ENCODE assay signal across 8 cellular contexts in genomic region chr7:20797174-20798080, GRCh38. TPM values are rescaled to one million over a fixed set of nuclear protein-coding genes. Genes with fewer than 3 reads are reported as not detected.
DNase-seq lines count a peak whose midpoint lies in the region; ATAC-seq and TF ChIP-seq lines count a peak whose summit lies in the region.

No MANE protein-coding gene starts in this region.

- no peak overlapping the region for H2AK5ac ChIP-seq in trophoblast cell (ENCODE audit: low read length)

- H3K27ac ChIP-seq in esophagus (ENCODE audit: low read depth in 2 of 2, low read length in 1 of 2), result no peak overlapping the region
- no peak overlapping the region for H3K27ac ChIP-seq in trophoblast cell (ENCODE audit: low read depth, low read length)

- H3K4me3 ChIP-seq in esophagus (ENCODE audit: low read depth in 1 of 2, low read length in 2 of 2), result peak overlapping the region; percentile 47 to 53
- H3K4me3 ChIP-seq in trophoblast cell (ENCODE audit: low read depth, low read length), result peak overlapping the region; percentile 65

- H3K9ac ChIP-seq in trophoblast cell (ENCODE audit: low read length), result no peak overlapping the region

- H3K9me3 ChIP-seq in esophagus (ENCODE audit: control insufficient read depth in 2 of 2, insufficient read depth in 1 of 2, low read depth in 1 of 2, low read length in 1 of 2), result peaks cover 0 to 9% of the 10 kb centered on the region in 2 donors
- peaks cover 4% of the 10 kb centered on the region for H3K9me3 ChIP-seq in trophoblast cell (ENCODE audit: insufficient read depth, low read depth, low read length)

- no peak overlapping the region for H4K12ac ChIP-seq in trophoblast cell (ENCODE audit: low read depth, low read length)

- 3% methylated on average over 57 to 58 of the region's 58 CpGs for WGBS in esophagus, 2 donors
- no CpG with 5 or more reads among the region's 58 CpGs for WGBS in trophoblast cell (ENCODE audit: extremely low coverage, insufficient coverage, insufficient read length)

- H2BK120ac ChIP-seq in trophoblast cell (ENCODE audit: insufficient read depth, low read length, poor library complexity), result no peak overlapping the region

- ATAC-seq in GM21576 (IDR thresholded peaks at IDR 0.05; ENCODE audit: unreplicated experiment), result peak; percentile 66

- no peak overlapping the region for H3K14ac ChIP-seq in trophoblast cell (ENCODE audit: low read length)

- H3K4me2 ChIP-seq in trophoblast cell (ENCODE audit: low read length), result peak overlapping the region; percentile 80

- H4K91ac ChIP-seq in trophoblast cell (ENCODE audit: low read depth, low read length), result no peak overlapping the region

- H3K79me1 ChIP-seq in trophoblast cell (ENCODE audit: low read length), result no peaks in the 10 kb centered on the region

- no peak overlapping the region for H3K23ac ChIP-seq in trophoblast cell (ENCODE audit: low read length)

- no peak overlapping the region for H2BK12ac ChIP-seq in trophoblast cell (ENCODE audit: low read length)

- no peak overlapping the region for H3K18ac ChIP-seq in trophoblast cell (ENCODE audit: low read length)

- H2AFZ ChIP-seq in trophoblast cell (ENCODE audit: insufficient read depth, low read length, poor library complexity), result no peak overlapping the region

- DNase-seq in GM10266 (ENCODE audit: extremely low spot score) (peak; percentile 9), HuH-7.5 (ENCODE audit: low spot score) (peak; percentile 25), SKM-1 (lab: John Stamatoyannopoulos, UW; ENCODE audit: unreplicated experiment) (peak; percentile 40), trophoblast cell (peak; percentile 24 to 51), OCI-M2 (lab: John Stamatoyannopoulos, UW; ENCODE audit: unreplicated experiment) (no peak), activated gamma-delta T cell treated with Interleukin-2 at 50 U/mL for 16 hours (no peak)

- H4K8ac ChIP-seq in trophoblast cell (ENCODE audit: low read depth, low read length), result no peak overlapping the region

- H3K4me1 ChIP-seq in esophagus (ENCODE audit: control insufficient read depth in 2 of 2, insufficient read depth in 2 of 2, low read length in 1 of 2) (peaks cover 2 to 7% of the 10 kb centered on the region in 2 donors), trophoblast cell (ENCODE audit: control insufficient read depth in 1 of 2, insufficient read depth in 2 of 2, low read length in 2 of 2) (peaks cover 0 to 10% of the 10 kb centered on the region in 2 experiments)

- no peaks in the 10 kb centered on the region for H3K79me2 ChIP-seq in trophoblast cell (ENCODE audit: control insufficient read depth, insufficient read depth, low read length, poor library complexity)

- no peak for TF ChIP-seq CTCF in GM10266 (IDR thresholded peaks at IDR 0.05; ENCODE audit: control insufficient read depth, insufficient read depth, low read depth, missing control alignments)

- H2BK5ac ChIP-seq in trophoblast cell (ENCODE audit: low read depth, low read length, poor library complexity), result no peak overlapping the region

- no peak overlapping the region for H3K4ac ChIP-seq in trophoblast cell (ENCODE audit: low read depth, low read length)

- peaks cover 4 to 30% of the 10 kb centered on the region in 2 donors for H3K27me3 ChIP-seq in esophagus (ENCODE audit: control insufficient read depth in 1 of 2, insufficient read depth in 2 of 2, low read length in 2 of 2)
- H3K27me3 ChIP-seq in trophoblast cell (ENCODE audit: insufficient read depth, low read length), result peaks cover 51% of the 10 kb centered on the region

- H3K36me3 ChIP-seq in esophagus (ENCODE audit: control insufficient read depth in 2 of 2, insufficient read depth in 2 of 2, low read length in 1 of 2) (no peaks in the 10 kb centered on the region), trophoblast cell (ENCODE audit: control insufficient read depth in 1 of 2, insufficient read depth in 2 of 2, low read length in 2 of 2) (no peaks in the 10 kb centered on the region)

RNA-seq across cellular contexts. Expression of gene SP8, which starts 10.7 kb away (rescaled TPM):
- polyA plus RNA-seq in esophagus, result not detected
- 0.03 TPM in 1 of 2 replicates, not detected in the other for polyA plus RNA-seq in trophoblast cell (2013)

Comparison
In these comparisons a context has a peak if more than half of its experiments do, and no peak if none do; other contexts are left out.
1. DNase-seq: peak in GM10266 (single experiment), HuH-7.5 (single experiment), SKM-1 (single experiment) and trophoblast cell (2 of 2); none in OCI-M2 (single experiment) and activated gamma-delta T cell treated with Interleukin-2 at 50 U/mL for 16 hours (single experiment).